In the genomic region with DNA sequence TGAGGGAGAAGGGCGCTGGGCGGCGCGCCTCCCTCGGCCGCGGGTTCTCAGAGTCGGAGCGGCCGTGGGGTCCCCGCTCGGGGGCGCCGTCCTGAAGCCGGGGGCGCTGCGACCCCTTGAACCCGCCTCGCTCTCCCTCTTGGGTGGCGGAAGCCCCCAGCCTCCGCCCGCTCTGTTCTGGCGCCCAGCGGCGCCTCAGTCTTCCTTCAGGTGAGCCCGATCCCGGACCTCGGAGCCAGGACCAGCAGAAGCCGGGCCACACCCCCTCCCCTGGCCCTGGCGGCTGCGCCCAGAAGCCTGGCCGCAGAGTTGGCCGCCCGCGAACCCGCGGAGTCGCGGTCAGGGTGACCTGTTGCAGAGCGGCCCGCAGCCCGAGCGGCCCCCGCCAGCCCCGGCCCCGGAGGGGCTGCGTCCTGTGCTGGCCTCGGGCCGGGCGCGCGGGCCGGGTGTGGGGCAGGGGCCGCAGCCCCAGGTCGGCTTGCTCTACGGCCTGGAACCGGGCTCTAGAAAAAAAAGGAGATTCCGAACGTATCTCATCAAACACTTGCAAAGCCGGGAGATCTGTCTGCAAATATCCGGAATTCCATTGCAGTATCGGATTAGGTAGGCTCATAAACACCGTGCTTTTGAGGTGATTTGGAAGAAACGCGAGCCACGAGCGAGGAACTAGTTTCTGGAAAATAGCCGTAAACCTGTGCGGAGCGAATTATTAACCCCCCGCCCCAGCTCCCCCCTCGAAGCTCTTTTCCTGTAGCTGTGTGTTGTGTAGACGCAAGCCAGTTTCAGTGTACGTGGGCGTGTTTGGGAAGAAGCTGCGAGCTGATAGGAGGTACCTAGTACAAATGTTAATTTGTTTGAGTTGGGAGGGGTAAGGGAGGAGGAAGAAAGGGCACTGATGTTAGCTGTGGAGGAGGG, we compare ENCODE assay signal across 1 cellular context.
TF ChIP-seq lines count a peak whose summit lies in the region.

No MANE protein-coding gene starts in this region.

TF ChIP-seq in K562, 482 proteins besides CTCF, POLR2A, EP300 and RAD21 (continued from another document and continues in another):
- TF ChIP-seq, protein P1, sequence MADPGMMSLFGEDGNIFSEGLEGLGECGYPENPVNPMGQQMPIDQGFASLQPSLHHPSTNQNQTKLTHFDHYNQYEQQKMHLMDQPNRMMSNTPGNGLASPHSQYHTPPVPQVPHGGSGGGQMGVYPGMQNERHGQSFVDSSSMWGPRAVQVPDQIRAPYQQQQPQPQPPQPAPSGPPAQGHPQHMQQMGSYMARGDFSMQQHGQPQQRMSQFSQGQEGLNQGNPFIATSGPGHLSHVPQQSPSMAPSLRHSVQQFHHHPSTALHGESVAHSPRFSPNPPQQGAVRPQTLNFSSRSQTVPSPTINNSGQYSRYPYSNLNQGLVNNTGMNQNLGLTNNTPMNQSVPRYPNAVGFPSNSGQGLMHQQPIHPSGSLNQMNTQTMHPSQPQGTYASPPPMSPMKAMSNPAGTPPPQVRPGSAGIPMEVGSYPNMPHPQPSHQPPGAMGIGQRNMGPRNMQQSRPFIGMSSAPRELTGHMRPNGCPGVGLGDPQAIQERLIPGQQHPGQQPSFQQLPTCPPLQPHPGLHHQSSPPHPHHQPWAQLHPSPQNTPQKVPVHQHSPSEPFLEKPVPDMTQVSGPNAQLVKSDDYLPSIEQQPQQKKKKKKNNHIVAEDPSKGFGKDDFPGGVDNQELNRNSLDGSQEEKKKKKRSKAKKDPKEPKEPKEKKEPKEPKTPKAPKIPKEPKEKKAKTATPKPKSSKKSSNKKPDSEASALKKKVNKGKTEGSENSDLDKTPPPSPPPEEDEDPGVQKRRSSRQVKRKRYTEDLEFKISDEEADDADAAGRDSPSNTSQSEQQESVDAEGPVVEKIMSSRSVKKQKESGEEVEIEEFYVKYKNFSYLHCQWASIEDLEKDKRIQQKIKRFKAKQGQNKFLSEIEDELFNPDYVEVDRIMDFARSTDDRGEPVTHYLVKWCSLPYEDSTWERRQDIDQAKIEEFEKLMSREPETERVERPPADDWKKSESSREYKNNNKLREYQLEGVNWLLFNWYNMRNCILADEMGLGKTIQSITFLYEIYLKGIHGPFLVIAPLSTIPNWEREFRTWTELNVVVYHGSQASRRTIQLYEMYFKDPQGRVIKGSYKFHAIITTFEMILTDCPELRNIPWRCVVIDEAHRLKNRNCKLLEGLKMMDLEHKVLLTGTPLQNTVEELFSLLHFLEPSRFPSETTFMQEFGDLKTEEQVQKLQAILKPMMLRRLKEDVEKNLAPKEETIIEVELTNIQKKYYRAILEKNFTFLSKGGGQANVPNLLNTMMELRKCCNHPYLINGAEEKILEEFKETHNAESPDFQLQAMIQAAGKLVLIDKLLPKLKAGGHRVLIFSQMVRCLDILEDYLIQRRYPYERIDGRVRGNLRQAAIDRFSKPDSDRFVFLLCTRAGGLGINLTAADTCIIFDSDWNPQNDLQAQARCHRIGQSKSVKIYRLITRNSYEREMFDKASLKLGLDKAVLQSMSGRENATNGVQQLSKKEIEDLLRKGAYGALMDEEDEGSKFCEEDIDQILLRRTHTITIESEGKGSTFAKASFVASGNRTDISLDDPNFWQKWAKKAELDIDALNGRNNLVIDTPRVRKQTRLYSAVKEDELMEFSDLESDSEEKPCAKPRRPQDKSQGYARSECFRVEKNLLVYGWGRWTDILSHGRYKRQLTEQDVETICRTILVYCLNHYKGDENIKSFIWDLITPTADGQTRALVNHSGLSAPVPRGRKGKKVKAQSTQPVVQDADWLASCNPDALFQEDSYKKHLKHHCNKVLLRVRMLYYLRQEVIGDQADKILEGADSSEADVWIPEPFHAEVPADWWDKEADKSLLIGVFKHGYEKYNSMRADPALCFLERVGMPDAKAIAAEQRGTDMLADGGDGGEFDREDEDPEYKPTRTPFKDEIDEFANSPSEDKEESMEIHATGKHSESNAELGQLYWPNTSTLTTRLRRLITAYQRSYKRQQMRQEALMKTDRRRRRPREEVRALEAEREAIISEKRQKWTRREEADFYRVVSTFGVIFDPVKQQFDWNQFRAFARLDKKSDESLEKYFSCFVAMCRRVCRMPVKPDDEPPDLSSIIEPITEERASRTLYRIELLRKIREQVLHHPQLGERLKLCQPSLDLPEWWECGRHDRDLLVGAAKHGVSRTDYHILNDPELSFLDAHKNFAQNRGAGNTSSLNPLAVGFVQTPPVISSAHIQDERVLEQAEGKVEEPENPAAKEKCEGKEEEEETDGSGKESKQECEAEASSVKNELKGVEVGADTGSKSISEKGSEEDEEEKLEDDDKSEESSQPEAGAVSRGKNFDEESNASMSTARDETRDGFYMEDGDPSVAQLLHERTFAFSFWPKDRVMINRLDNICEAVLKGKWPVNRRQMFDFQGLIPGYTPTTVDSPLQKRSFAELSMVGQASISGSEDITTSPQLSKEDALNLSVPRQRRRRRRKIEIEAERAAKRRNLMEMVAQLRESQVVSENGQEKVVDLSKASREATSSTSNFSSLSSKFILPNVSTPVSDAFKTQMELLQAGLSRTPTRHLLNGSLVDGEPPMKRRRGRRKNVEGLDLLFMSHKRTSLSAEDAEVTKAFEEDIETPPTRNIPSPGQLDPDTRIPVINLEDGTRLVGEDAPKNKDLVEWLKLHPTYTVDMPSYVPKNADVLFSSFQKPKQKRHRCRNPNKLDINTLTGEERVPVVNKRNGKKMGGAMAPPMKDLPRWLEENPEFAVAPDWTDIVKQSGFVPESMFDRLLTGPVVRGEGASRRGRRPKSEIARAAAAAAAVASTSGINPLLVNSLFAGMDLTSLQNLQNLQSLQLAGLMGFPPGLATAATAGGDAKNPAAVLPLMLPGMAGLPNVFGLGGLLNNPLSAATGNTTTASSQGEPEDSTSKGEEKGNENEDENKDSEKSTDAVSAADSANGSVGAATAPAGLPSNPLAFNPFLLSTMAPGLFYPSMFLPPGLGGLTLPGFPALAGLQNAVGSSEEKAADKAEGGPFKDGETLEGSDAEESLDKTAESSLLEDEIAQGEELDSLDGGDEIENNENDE (IDR thresholded peaks at IDR 0.05; ENCODE audit: low read depth, low read length), result no peak
- TF ChIP-seq, protein P2, sequence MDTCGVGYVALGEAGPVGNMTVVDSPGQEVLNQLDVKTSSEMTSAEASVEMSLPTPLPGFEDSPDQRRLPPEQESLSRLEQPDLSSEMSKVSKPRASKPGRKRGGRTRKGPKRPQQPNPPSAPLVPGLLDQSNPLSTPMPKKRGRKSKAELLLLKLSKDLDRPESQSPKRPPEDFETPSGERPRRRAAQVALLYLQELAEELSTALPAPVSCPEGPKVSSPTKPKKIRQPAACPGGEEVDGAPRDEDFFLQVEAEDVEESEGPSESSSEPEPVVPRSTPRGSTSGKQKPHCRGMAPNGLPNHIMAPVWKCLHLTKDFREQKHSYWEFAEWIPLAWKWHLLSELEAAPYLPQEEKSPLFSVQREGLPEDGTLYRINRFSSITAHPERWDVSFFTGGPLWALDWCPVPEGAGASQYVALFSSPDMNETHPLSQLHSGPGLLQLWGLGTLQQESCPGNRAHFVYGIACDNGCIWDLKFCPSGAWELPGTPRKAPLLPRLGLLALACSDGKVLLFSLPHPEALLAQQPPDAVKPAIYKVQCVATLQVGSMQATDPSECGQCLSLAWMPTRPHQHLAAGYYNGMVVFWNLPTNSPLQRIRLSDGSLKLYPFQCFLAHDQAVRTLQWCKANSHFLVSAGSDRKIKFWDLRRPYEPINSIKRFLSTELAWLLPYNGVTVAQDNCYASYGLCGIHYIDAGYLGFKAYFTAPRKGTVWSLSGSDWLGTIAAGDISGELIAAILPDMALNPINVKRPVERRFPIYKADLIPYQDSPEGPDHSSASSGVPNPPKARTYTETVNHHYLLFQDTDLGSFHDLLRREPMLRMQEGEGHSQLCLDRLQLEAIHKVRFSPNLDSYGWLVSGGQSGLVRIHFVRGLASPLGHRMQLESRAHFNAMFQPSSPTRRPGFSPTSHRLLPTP (IDR thresholded peaks at IDR 0.05; ENCODE audit: borderline replicate concordance, extremely low read depth, insufficient read length), result no peak
- TF ChIP-seq TCF7 (IDR thresholded peaks at IDR 0.05; ENCODE audit: borderline replicate concordance) (no peak), SRSF9 (IDR thresholded peaks at IDR 0.05; ENCODE audit: borderline replicate concordance, low read depth, low read length) (no peak), ZC3H4 (CRISPR knock-in tag; IDR thresholded peaks at IDR 0.05; ENCODE audit: borderline replicate concordance) (no peak; the same call in 1 of the 2 replicates), NFE2L1 (tag; IDR thresholded peaks at IDR 0.05; ENCODE audit: borderline replicate concordance, low read depth) (no peak), BRF1 (IDR thresholded peaks at IDR 0.05; ENCODE audit: borderline replicate concordance, extremely low read depth, insufficient read length) (no peak), ZNF184 (CRISPR knock-in tag; IDR thresholded peaks at IDR 0.05) (no peak), RBBP5 (IDR thresholded peaks at IDR 0.05; ENCODE audit: borderline replicate concordance, insufficient read depth, low read length, poor library complexity, severe bottlenecking) (no peak), EWSR1 (IDR thresholded peaks at IDR 0.05; ENCODE audit: borderline replicate concordance, low read depth, partially characterized antibody) (no peak), NCOR1 (IDR thresholded peaks at IDR 0.05) (no peak), BDP1 (IDR thresholded peaks at IDR 0.05; ENCODE audit: insufficient read depth, insufficient read length) (no peak), HMG20B (CRISPR knock-in tag; IDR thresholded peaks at IDR 0.05) (no peak)
- TF ChIP-seq, protein P3, sequence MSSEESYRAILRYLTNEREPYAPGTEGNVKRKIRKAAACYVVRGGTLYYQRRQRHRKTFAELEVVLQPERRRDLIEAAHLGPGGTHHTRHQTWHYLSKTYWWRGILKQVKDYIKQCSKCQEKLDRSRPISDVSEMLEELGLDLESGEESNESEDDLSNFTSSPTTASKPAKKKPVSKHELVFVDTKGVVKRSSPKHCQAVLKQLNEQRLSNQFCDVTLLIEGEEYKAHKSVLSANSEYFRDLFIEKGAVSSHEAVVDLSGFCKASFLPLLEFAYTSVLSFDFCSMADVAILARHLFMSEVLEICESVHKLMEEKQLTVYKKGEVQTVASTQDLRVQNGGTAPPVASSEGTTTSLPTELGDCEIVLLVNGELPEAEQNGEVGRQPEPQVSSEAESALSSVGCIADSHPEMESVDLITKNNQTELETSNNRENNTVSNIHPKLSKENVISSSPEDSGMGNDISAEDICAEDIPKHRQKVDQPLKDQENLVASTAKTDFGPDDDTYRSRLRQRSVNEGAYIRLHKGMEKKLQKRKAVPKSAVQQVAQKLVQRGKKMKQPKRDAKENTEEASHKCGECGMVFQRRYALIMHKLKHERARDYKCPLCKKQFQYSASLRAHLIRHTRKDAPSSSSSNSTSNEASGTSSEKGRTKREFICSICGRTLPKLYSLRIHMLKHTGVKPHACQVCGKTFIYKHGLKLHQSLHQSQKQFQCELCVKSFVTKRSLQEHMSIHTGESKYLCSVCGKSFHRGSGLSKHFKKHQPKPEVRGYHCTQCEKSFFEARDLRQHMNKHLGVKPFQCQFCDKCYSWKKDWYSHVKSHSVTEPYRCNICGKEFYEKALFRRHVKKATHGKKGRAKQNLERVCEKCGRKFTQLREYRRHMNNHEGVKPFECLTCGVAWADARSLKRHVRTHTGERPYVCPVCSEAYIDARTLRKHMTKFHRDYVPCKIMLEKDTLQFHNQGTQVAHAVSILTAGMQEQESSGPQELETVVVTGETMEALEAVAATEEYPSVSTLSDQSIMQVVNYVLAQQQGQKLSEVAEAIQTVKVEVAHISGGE (CRISPR knock-in tag; IDR thresholded peaks at IDR 0.05), result peak in 1 of 3 experiments; percentile 16; a peak in 1 of 6 replicates
- TF ChIP-seq, protein P4, sequence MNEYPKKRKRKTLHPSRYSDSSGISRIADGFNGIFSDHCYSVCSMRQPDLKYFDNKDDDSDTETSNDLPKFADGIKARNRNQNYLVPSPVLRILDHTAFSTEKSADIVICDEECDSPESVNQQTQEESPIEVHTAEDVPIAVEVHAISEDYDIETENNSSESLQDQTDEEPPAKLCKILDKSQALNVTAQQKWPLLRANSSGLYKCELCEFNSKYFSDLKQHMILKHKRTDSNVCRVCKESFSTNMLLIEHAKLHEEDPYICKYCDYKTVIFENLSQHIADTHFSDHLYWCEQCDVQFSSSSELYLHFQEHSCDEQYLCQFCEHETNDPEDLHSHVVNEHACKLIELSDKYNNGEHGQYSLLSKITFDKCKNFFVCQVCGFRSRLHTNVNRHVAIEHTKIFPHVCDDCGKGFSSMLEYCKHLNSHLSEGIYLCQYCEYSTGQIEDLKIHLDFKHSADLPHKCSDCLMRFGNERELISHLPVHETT (CRISPR knock-in tag; conservative IDR thresholded peaks at IDR 0.05 in 1 of 2, IDR thresholded peaks at IDR 0.05 in 1 of 2), result no peak
